9 cellular contexts compared by ENCODE assay signal in genomic region chr6:37017606-37018005, GRCh38. TPM values are rescaled to one million over a fixed set of nuclear protein-coding genes. Genes with fewer than 3 reads are reported as not detected.
A peak's percentile ranks its signal among the peaks of the same experiment; 100 is the strongest.
DNase-seq lines count a peak whose midpoint lies in the region; ATAC-seq and TF ChIP-seq lines count a peak whose summit lies in the region.
"Had no signal": no experiment of that assay in that cellular context is flagged by ENCODE, and none has a peak within 500 bp of the region (broad histone marks: within the 10 kb centered on the region; RNA-seq: fewer than 3 reads in every experiment).

No MANE protein-coding gene starts in this region.

- H2AFZ ChIP-seq in Loucy (ENCODE audit: low read length), result peak overlapping the region; percentile 78

- H3K9me2 ChIP-seq in Loucy (replicated peaks; ENCODE audit: low read depth, low read length), result no peaks in the 10 kb centered on the region

- no peaks in the 10 kb centered on the region for H3K36me3 ChIP-seq in Loucy (ENCODE audit: insufficient read depth, low read length)

- intact Hi-C loops in sciatic nerve (cut with DNase I), result loop anchor here (10.0 kb wide), 2 partner anchors 133 to 253 kb away; partner anchors contain the start of gene C6orf89

- no peak overlapping the region for H3K27ac Mint-ChIP-seq in progenitor cell of endocrine pancreas

- H4K20me1 ChIP-seq in Loucy (ENCODE audit: insufficient read depth, low read length, poor library complexity, severe bottlenecking), result no peaks in the 10 kb centered on the region

- peaks cover 7% of the 10 kb centered on the region for H3K4me1 ChIP-seq in Loucy (ENCODE audit: insufficient read depth, low read length, poor library complexity, severe bottlenecking)

- no peaks in the 10 kb centered on the region for H3K36me3 Mint-ChIP-seq in progenitor cell of endocrine pancreas (ENCODE audit: insufficient read depth)

- H3K4me2 ChIP-seq in Loucy (ENCODE audit: low read depth, low read length, poor library complexity, severe bottlenecking), result peak overlapping the region; percentile 8

- H3K4me3 ChIP-seq in Loucy (ENCODE audit: low read length, poor library complexity, severe bottlenecking), result no peak overlapping the region
- H3K4me3 ChIP-seq in coronary artery, result no peak overlapping the region

- H3F3A ChIP-seq in Loucy (ENCODE audit: low read depth), result no peaks in the 10 kb centered on the region

- no peak for DNase-seq in coronary artery (ENCODE audit: low spot score)
- no peak for DNase-seq in sciatic nerve (ENCODE audit: low spot score)
- no peak for DNase-seq in NCI-H345 treated with DMSO at 0.1 percent for 48 hours (lab: John Stamatoyannopoulos, UW; ENCODE audit: unreplicated experiment)
- DNase-seq in progenitor cell of endocrine pancreas (ENCODE audit: low spot score, unreplicated experiment), result no peak
- no peak for DNase-seq in GM10266 (ENCODE audit: extremely low spot score)

- TF ChIP-seq CTCF in Loucy (conservative IDR thresholded peaks at IDR 0.05; ENCODE audit: low read length) (no peak), coronary artery (IDR thresholded peaks at IDR 0.05) (no peak), progenitor cell of endocrine pancreas (IDR thresholded peaks at IDR 0.05; ENCODE audit: unreplicated experiment) (no peak), GM10266 (IDR thresholded peaks at IDR 0.05; ENCODE audit: control insufficient read depth, insufficient read depth, low read depth, missing control alignments) (no peak)

- no peaks in the 10 kb centered on the region for H3K79me2 ChIP-seq in Loucy (ENCODE audit: insufficient read depth, low read length)

- ATAC-seq in GM18909 (IDR thresholded peaks at IDR 0.05; ENCODE audit: poor library complexity, unreplicated experiment), result peak; percentile 7
- peak; percentile 3 for ATAC-seq in sciatic nerve

- H3K27ac ChIP-seq in coronary artery, result peak overlapping the region; percentile 3 to 13

- H3K27me3 Mint-ChIP-seq in progenitor cell of endocrine pancreas, result peaks cover 10% of the 10 kb centered on the region

- no peaks in the 10 kb centered on the region for H3K9me3 Mint-ChIP-seq in progenitor cell of endocrine pancreas (ENCODE audit: low read depth)
- H3K9me3 Mint-ChIP-seq: neural crest cell had no signal

- no peaks in the 10 kb centered on the region for H3K27me3 ChIP-seq in Loucy (ENCODE audit: insufficient read depth, low read length, poor library complexity, severe bottlenecking)

- peaks cover 5% of the 10 kb centered on the region for H3K4me1 Mint-ChIP-seq in progenitor cell of endocrine pancreas (ENCODE audit: low read depth)

- no peak overlapping the region for H3K4me3 Mint-ChIP-seq in progenitor cell of endocrine pancreas (ENCODE audit: low read depth)
- H3K4me3 Mint-ChIP-seq: neural crest cell had no signal

- no peaks in the 10 kb centered on the region for H3K9me3 ChIP-seq in Loucy (ENCODE audit: insufficient read depth, low read depth, low read length)

- peak overlapping the region; percentile 10 for H3K9ac ChIP-seq in Loucy (ENCODE audit: low read depth, low read length, poor library complexity, severe bottlenecking)

RNA-seq across cellular contexts. Expression of gene FGD2, which starts 12.2 kb away (rescaled TPM):
- total RNA-seq in sciatic nerve, result 19.7 TPM
- total RNA-seq in progenitor cell of endocrine pancreas, result not detected in 2 replicates
- total RNA-seq: M059J, neural crest cell had no signal

RNA-seq across cellular contexts. Expression of gene MTCH1, which starts 31.6 kb away (rescaled TPM):
- total RNA-seq in sciatic nerve, result 154 TPM
- 145 and 146 TPM in 2 replicates for total RNA-seq in progenitor cell of endocrine pancreas

Comparison
In these comparisons a context has a peak if more than half of its experiments do, and no peak if none do; other contexts are left out.
1. RNA of gene FGD2, which starts 12.2 kb away (total RNA-seq): 19.7 TPM in sciatic nerve (single experiment); not detected in progenitor cell of endocrine pancreas; every median in the first group is over 10 times any median in the second.